ENCODE assay signal across 27 cellular contexts in genomic region chr3:59698091-59698490, GRCh38.
"Had no signal": no experiment of that assay in that cellular context is flagged by ENCODE, and none has a peak within 500 bp of the region (broad histone marks: within the 10 kb centered on the region; RNA-seq: fewer than 3 reads in every experiment).

No MANE protein-coding gene starts in this region.

- DNase-seq: activated CD4-positive, alpha-beta T cell treated with anti-CD3 and anti-CD28 coated beads, Interleukin-2, amount 10 ng/mL, durations not matched to agents 24 days and 14 days; activated CD4-positive, alpha-beta T cell treated with anti-CD3 and anti-CD28 coated beads, Interleukin-2, amount 50 U/mL, for 4 hours; activated CD8-positive, alpha-beta T cell treated with anti-CD3 and anti-CD28 coated beads for 36 hours; activated gamma-delta T cell; activated naive CD4-positive, alpha-beta T cell treated with Interleukin-2 at 50 U/mL for 16 hours; activated naive CD8-positive, alpha-beta T cell treated with anti-CD3 and anti-CD28 coated beads, Interleukin-2, amount 10 ng/mL, durations not matched to agents 7 days and 5 days; activated T-cell treated with anti-CD3 and anti-CD28 coated beads, Interleukin-2, amount 50 U/mL, for 24 hours; amygdala; body of pancreas; caudate nucleus; Karpas-422; KBM-7; MG63; NCI-H1048; NCI-H1105 treated with DMSO at 0.1 percent for 48 hours; NCI-H1694 treated with DMSO at 0.1 percent for 48 hours; NCI-H2029; NCI-H345; NCI-H524 treated with DMSO at 0.1 percent for 48 hours; NCI-H748 treated with DMSO at 0.1 percent for 48 hours; NK-92 treated with Interleukin-12 subunit alpha and Interleukin-12 subunit beta, amount 100 ng/mL, for 24 hours; PC-3; Peyer's patch; RPMI8226; SHP77 treated with DMSO at 0.1 percent for 48 hours had no signal

- H3K4me1 ChIP-seq: body of pancreas, breast epithelium, Peyer's patch, SJSA1 had no signal

- H3K4me3 ChIP-seq: body of pancreas, breast epithelium, MG63, Peyer's patch, SJSA1 had no signal

- H3K27ac ChIP-seq: body of pancreas, breast epithelium, Peyer's patch, SJSA1 had no signal

- ATAC-seq: activated CD8-positive, alpha-beta T cell treated with anti-CD3 and anti-CD28 coated beads for 36 hours; body of pancreas; PC-3 had no signal

- H3K9me3 ChIP-seq: body of pancreas, breast epithelium, MG63, Peyer's patch, SJSA1 had no signal

- H3K27me3 ChIP-seq: body of pancreas, breast epithelium, MG63, Peyer's patch, SJSA1 had no signal

- H3K36me3 ChIP-seq: breast epithelium, MG63, Peyer's patch, SJSA1 had no signal
